10 cellular contexts compared by ENCODE assay signal in the genomic region with DNA sequence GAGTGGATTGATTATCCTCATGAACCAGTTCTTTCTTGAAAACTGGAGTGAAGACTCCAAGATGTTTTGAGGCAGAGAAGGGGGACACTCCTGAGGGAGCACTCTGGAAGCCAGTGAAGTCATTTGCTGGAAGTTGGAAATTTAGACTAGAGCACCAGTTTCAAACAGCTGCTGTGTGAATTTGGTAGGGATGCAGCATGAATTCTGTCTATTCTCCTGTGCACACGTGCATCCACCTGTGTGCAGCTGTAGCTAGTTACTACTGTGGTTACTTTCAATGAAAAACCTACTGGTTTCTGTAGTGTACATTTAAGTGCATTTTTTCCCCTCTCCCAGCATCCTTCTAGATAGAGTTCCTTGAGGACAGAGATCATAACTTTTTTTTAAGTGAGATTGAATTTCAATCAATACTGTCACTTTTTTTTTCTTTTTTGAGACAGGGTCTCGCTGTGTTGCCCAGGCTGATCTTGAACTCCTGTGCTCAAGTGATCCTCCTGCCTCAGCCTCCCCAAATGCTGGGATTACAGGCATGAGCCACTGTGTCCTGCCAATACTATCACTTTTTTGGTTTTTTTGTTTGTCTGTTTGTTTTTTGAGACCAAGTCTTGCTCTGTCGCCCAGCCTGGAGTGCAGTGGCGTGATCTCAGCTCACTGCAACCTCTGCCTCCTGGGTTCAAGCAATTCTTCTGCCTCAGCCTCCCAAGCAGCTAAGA.
A peak's percentile ranks its signal among the peaks of the same experiment; 100 is the strongest.
DNase-seq lines count a peak whose midpoint lies in the region; ATAC-seq and TF ChIP-seq lines count a peak whose summit lies in the region.
"Had no signal": no experiment of that assay in that cellular context is flagged by ENCODE, and none has a peak within 500 bp of the region (broad histone marks: within the 10 kb centered on the region; RNA-seq: fewer than 3 reads in every experiment).

No MANE protein-coding gene starts in this region.

- H3K27ac ChIP-seq in DOHH2 (ENCODE audit: low read depth, low read length) (no peak overlapping the region), PC-3 (ENCODE audit: low read length) (peak overlapping the region; percentile 96), colonic mucosa (peak overlapping the region; percentile 94)
- H3K27ac ChIP-seq: SJCRH30 had no signal

- H3K4me1 ChIP-seq in DOHH2 (ENCODE audit: control insufficient read depth, low read length) (peaks cover 64% of the 10 kb centered on the region), PC-3 (ENCODE audit: insufficient read depth, low read length) (peaks cover 66% of the 10 kb centered on the region), colonic mucosa (peaks cover 12% of the 10 kb centered on the region), skeletal muscle satellite cell (ENCODE audit: control insufficient read depth, insufficient read depth, low read length) (peaks cover 61% of the 10 kb centered on the region), HAP-1 (peaks cover 33% of the 10 kb centered on the region)

- POLR2A ChIA-PET in PC-3 (lab: Charles Lee; ENCODE audit: unreplicated experiment) = interaction anchor here (0.7 to 2.7 kb wide), 3 partner anchors 11 to 40 kb away, joined by 4 to 51 read pairs (median 10); no protein-coding TSS in a partner anchor

- DNase-seq in PC-3 (no peak), colonic mucosa (no peak), HAP-1 (ENCODE audit: low spot score in 2 of 2) (no peak), LoVo (ENCODE audit: low spot score) (no peak), GOT3 (lab: John Stamatoyannopoulos, UW) (no peak)
- no peak for DNase-seq in stimulated activated CD4-positive, alpha-beta T cell treated with anti-CD3 and anti-CD28 coated beads, Interleukin-4, amount 100 ng/mL, for 24 hours
- DNase-seq: NCI-H146, SJCRH30 had no signal

- CTCF ChIA-PET in PC-3 (lab: Charles Lee) = no interaction called here

- H2AFZ ChIP-seq in PC-3 (ENCODE audit: low read length) = no peak overlapping the region

- intact Hi-C loops in PC-3 (cut with micrococcal nuclease) (no loop called here), colonic mucosa (cut with DNase I) (loop anchor here (5.0 kb wide), 1 partner anchor 40 kb away; no protein-coding TSS in a partner anchor)

- H3K4me3 ChIP-seq in DOHH2 (ENCODE audit: low read length) (no peak overlapping the region), PC-3 (ENCODE audit: low read length) (no peak overlapping the region), colonic mucosa (no peak overlapping the region), skeletal muscle satellite cell (ENCODE audit: low read length) (no peak overlapping the region), HAP-1 (no peak overlapping the region)
- H3K4me3 ChIP-seq: SJCRH30 had no signal

- H3K9me3 ChIP-seq in DOHH2 (ENCODE audit: control insufficient read depth, insufficient read depth, low read length) (no peaks in the 10 kb centered on the region), PC-3 (ENCODE audit: low read length) (no peaks in the 10 kb centered on the region), colonic mucosa (no peaks in the 10 kb centered on the region), skeletal muscle satellite cell (replicated peaks; ENCODE audit: low read length) (no peaks in the 10 kb centered on the region), HAP-1 (no peaks in the 10 kb centered on the region)
- H3K9me3 ChIP-seq: SJCRH30 had no signal

- no peaks in the 10 kb centered on the region for H3K27me3 ChIP-seq in DOHH2 (ENCODE audit: control insufficient read depth, low read length)
- no peaks in the 10 kb centered on the region for H3K27me3 ChIP-seq in PC-3 (ENCODE audit: low read length)
- H3K27me3 ChIP-seq in colonic mucosa = no peaks in the 10 kb centered on the region
- H3K27me3 ChIP-seq in skeletal muscle satellite cell (ENCODE audit: control insufficient read depth, insufficient read depth, low read length) = no peaks in the 10 kb centered on the region
- no peaks in the 10 kb centered on the region for H3K27me3 ChIP-seq in HAP-1 (ENCODE audit: low read depth)
- H3K27me3 ChIP-seq: SJCRH30 had no signal

- H3F3A ChIP-seq in DOHH2 (ENCODE audit: control insufficient read depth, insufficient read depth) (peaks cover 16% of the 10 kb centered on the region), PC-3 (ENCODE audit: low read length, unreplicated experiment) (peaks cover 20% of the 10 kb centered on the region)

- H4K20me1 ChIP-seq in DOHH2 (ENCODE audit: control insufficient read depth, insufficient read depth, low read depth, low read length) = no peaks in the 10 kb centered on the region
- H4K20me1 ChIP-seq in PC-3 (ENCODE audit: low read length) = no peaks in the 10 kb centered on the region

- no peak for ATAC-seq in PC-3

- TF ChIP-seq CTCF in DOHH2 (IDR thresholded peaks at IDR 0.05; ENCODE audit: low read depth, low read length, poor library complexity, severe bottlenecking) = no peak
- TF ChIP-seq CTCF in PC-3 (conservative IDR thresholded peaks at IDR 0.05; ENCODE audit: low read depth, low read length) = no peak
- no peak for TF ChIP-seq CTCF in colonic mucosa (IDR thresholded peaks at IDR 0.05)

- H3K79me2 ChIP-seq in DOHH2 (ENCODE audit: control insufficient read depth, low read length) (peaks cover 15% of the 10 kb centered on the region), PC-3 (ENCODE audit: low read length) (peaks cover 40% of the 10 kb centered on the region)

- no TSS peak for BruUV-seq in PC-3 (replicated peaks; lab: Mats Ljungman, UMichigan)

- H3K9me2 ChIP-seq in DOHH2 (replicated peaks; ENCODE audit: control insufficient read depth, low read length) = no peaks in the 10 kb centered on the region
- no peaks in the 10 kb centered on the region for H3K9me2 ChIP-seq in PC-3 (replicated peaks; ENCODE audit: low read length)

- in situ Hi-C loops in HAP-1 (cut with MboI; ENCODE audit: low sequenced_read_pairs) = no loop called here

- H3K9ac ChIP-seq in PC-3 (ENCODE audit: low read length) (peak overlapping the region; percentile 12; the same call in 1 of the 2 replicates), colonic mucosa (ENCODE audit: low read depth in 2 of 2, low read length in 2 of 2) (peak overlapping the region in 1 of 2 donors; percentile 9), skeletal muscle satellite cell (ENCODE audit: low read depth, low read length) (peak overlapping the region; percentile 77)

- H3K36me3 ChIP-seq in DOHH2 (ENCODE audit: control insufficient read depth, low read length) (no peaks in the 10 kb centered on the region), PC-3 (ENCODE audit: low read depth, low read length) (no peaks in the 10 kb centered on the region), colonic mucosa (no peaks in the 10 kb centered on the region), skeletal muscle satellite cell (ENCODE audit: insufficient read depth, low read length) (no peaks in the 10 kb centered on the region), HAP-1 (replicated peaks) (no peaks in the 10 kb centered on the region; the same call in 1 of the 2 replicates)
- H3K36me3 ChIP-seq: SJCRH30 had no signal

- peak overlapping the region; percentile 10; the same call in 1 of the 2 replicates for H3K4me2 ChIP-seq in DOHH2 (ENCODE audit: low read length)
- 0 out of 2 replicates have a peak overlapping the region, but pooled peaks have one; percentile 22 for H3K4me2 ChIP-seq in PC-3 (ENCODE audit: low read length)
- H3K4me2 ChIP-seq in skeletal muscle satellite cell (ENCODE audit: low read length) = no peak overlapping the region
